In the genomic region with DNA sequence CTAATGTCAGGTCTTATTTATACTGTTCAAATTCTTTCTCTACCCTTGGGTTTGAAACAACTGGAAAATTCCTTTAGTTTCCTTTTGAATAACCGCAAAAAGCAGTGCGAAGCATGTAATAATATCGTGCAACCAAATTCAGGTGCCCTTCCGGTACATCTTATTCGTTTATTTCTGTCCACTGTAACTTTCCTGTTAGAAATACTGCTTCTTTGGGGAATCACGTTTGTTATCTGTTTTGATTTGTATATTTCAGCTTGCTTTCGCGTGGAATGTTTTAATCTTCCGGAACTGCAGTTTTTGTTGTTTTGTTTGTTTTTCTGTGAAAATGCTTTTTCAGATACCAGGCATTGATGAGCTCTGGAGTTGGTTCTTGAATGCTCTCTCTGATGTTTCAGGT, we compare ENCODE assay signal across 8 cellular contexts. TPM values are rescaled to one million over a fixed set of nuclear protein-coding genes. Genes with fewer than 3 reads are reported as not detected.
DNase-seq lines count a peak whose midpoint lies in the region; ATAC-seq, FAIRE-seq and TF ChIP-seq lines count a peak whose summit lies in the region.

No MANE protein-coding gene starts in this region.

- intact Hi-C loops in activated T-helper 2 cell treated with anti-CD3 and anti-CD28 coated beads, Interferon-gamma antibody, Interleukin-2, Interleukin-4, amounts not matched to agents 10 μg/mL and 5 μg/mL and 100 μg/mL, durations not matched to agents 14 hours and 24 hours and 36 hours (cut with micrococcal nuclease): loop anchor here (1.0 kb wide), 1 partner anchor 188 kb away; no protein-coding TSS in a partner anchor
- intact Hi-C loops in kidney (cut with DNase I) (no loop called here), tibial artery (cut with DNase I; ENCODE audit: low total_unique reads) (no loop called here)

- no peak for DNase-seq in activated CD8-positive, alpha-beta memory T cell treated with anti-CD3 and anti-CD28 coated beads, Interleukin-2, amount 10 ng/mL, durations not matched to agents 7 days and 5 days
- no peak for DNase-seq in activated CD8-positive, alpha-beta memory T cell treated with anti-CD3 and anti-CD28 coated beads, Interleukin-2, amount 50 U/mL, for 4 hours
- no peak for DNase-seq in activated T-helper 2 cell treated with anti-CD3 and anti-CD28 coated beads, Interferon-gamma antibody, Interleukin-2, Interleukin-4, amounts not matched to agents 10 μg/mL and 5 μg/mL and 100 μg/mL, durations not matched to agents 14 hours and 24 hours and 36 hours (ENCODE audit: low spot score)
- DNase-seq in kidney (no peak), tibial artery (no peak), cortex of kidney (lab: John Stamatoyannopoulos, UW) (no peak), COR-L47 (lab: John Stamatoyannopoulos, UW) (no peak)

- peak overlapping the region; percentile 82 to 84 for H3K4me3 ChIP-seq in kidney (ENCODE audit: low read length in 2 of 2)
- peak overlapping the region; percentile 83 to 84 for H3K4me3 ChIP-seq in tibial artery

- no peaks in the 10 kb centered on the region for H3K27me3 ChIP-seq in tibial artery

- H3K9me3 Mint-ChIP-seq in activated CD8-positive, alpha-beta memory T cell treated with anti-CD3 and anti-CD28 coated beads, Interleukin-2, amount 10 ng/mL, durations not matched to agents 7 days and 5 days (ENCODE audit: low read depth): no peaks in the 10 kb centered on the region
- H3K9me3 Mint-ChIP-seq in activated T-helper 2 cell treated with anti-CD3 and anti-CD28 coated beads, Interferon-gamma antibody, Interleukin-2, Interleukin-4, amounts not matched to agents 10 μg/mL and 5 μg/mL and 100 μg/mL, durations not matched to agents 14 hours and 24 hours and 36 hours: no peaks in the 10 kb centered on the region

- no peak for ATAC-seq in activated CD8-positive, alpha-beta memory T cell treated with anti-CD3 and anti-CD28 coated beads, Interleukin-2, amount 10 ng/mL, durations not matched to agents 7 days and 5 days
- no peak for ATAC-seq in GM18520 (IDR thresholded peaks at IDR 0.05; ENCODE audit: unreplicated experiment)

- peaks cover 18% of the 10 kb centered on the region for H3K4me1 Mint-ChIP-seq in activated CD8-positive, alpha-beta memory T cell treated with anti-CD3 and anti-CD28 coated beads, Interleukin-2, amount 10 ng/mL, durations not matched to agents 7 days and 5 days
- peaks cover 16% of the 10 kb centered on the region for H3K4me1 Mint-ChIP-seq in activated T-helper 2 cell treated with anti-CD3 and anti-CD28 coated beads, Interferon-gamma antibody, Interleukin-2, Interleukin-4, amounts not matched to agents 10 μg/mL and 5 μg/mL and 100 μg/mL, durations not matched to agents 14 hours and 24 hours and 36 hours (ENCODE audit: low read depth)

- peaks cover 2% of the 10 kb centered on the region for H3K36me3 Mint-ChIP-seq in activated CD8-positive, alpha-beta memory T cell treated with anti-CD3 and anti-CD28 coated beads, Interleukin-2, amount 10 ng/mL, durations not matched to agents 7 days and 5 days
- peaks cover 29% of the 10 kb centered on the region for H3K36me3 Mint-ChIP-seq in activated T-helper 2 cell treated with anti-CD3 and anti-CD28 coated beads, Interferon-gamma antibody, Interleukin-2, Interleukin-4, amounts not matched to agents 10 μg/mL and 5 μg/mL and 100 μg/mL, durations not matched to agents 14 hours and 24 hours and 36 hours (ENCODE audit: low read depth)

- TF ChIP-seq CTCF in kidney (IDR thresholded peaks at IDR 0.05; ENCODE audit: borderline replicate concordance, extremely low read depth, insufficient read depth): no peak
- TF ChIP-seq CTCF in tibial artery (IDR thresholded peaks at IDR 0.05): no peak

- H3K4me3 Mint-ChIP-seq in activated CD8-positive, alpha-beta memory T cell treated with anti-CD3 and anti-CD28 coated beads, Interleukin-2, amount 10 ng/mL, durations not matched to agents 7 days and 5 days: peak overlapping the region; percentile 88
- H3K4me3 Mint-ChIP-seq in activated T-helper 2 cell treated with anti-CD3 and anti-CD28 coated beads, Interferon-gamma antibody, Interleukin-2, Interleukin-4, amounts not matched to agents 10 μg/mL and 5 μg/mL and 100 μg/mL, durations not matched to agents 14 hours and 24 hours and 36 hours (ENCODE audit: low read depth): peak overlapping the region; percentile 95

- H3K36me3 ChIP-seq in kidney (ENCODE audit: control insufficient read depth in 1 of 2, insufficient read depth in 2 of 2, low read length in 2 of 2) (no peaks in the 10 kb centered on the region), tibial artery (no peaks in the 10 kb centered on the region)

- H3K27me3 Mint-ChIP-seq in activated CD8-positive, alpha-beta memory T cell treated with anti-CD3 and anti-CD28 coated beads, Interleukin-2, amount 10 ng/mL, durations not matched to agents 7 days and 5 days: no peaks in the 10 kb centered on the region
- H3K27me3 Mint-ChIP-seq in activated T-helper 2 cell treated with anti-CD3 and anti-CD28 coated beads, Interferon-gamma antibody, Interleukin-2, Interleukin-4, amounts not matched to agents 10 μg/mL and 5 μg/mL and 100 μg/mL, durations not matched to agents 14 hours and 24 hours and 36 hours (ENCODE audit: low read depth): no peaks in the 10 kb centered on the region

- no peak for FAIRE-seq in kidney (lab: Jason Lieb, UNC)

- CTCF ChIA-PET in activated CD8-positive, alpha-beta memory T cell treated with anti-CD3 and anti-CD28 coated beads, Interleukin-2, amount 10 ng/mL, durations not matched to agents 7 days and 5 days (lab: Charles Lee): no interaction called here

- peak overlapping the region; percentile 95 for H3K27ac Mint-ChIP-seq in activated CD8-positive, alpha-beta memory T cell treated with anti-CD3 and anti-CD28 coated beads, Interleukin-2, amount 10 ng/mL, durations not matched to agents 7 days and 5 days
- peak overlapping the region; percentile 96 for H3K27ac Mint-ChIP-seq in activated T-helper 2 cell treated with anti-CD3 and anti-CD28 coated beads, Interferon-gamma antibody, Interleukin-2, Interleukin-4, amounts not matched to agents 10 μg/mL and 5 μg/mL and 100 μg/mL, durations not matched to agents 14 hours and 24 hours and 36 hours

- H3K27ac ChIP-seq in kidney (ENCODE audit: low read depth in 2 of 2, low read length in 2 of 2) (no peak overlapping the region), tibial artery (peak overlapping the region; percentile 80 to 92)

- H3K4me1 ChIP-seq in kidney (ENCODE audit: control insufficient read depth in 1 of 2, insufficient read depth in 1 of 2, low read depth in 1 of 2, low read length in 2 of 2): no peaks in the 10 kb centered on the region
- no peaks in the 10 kb centered on the region for H3K4me1 ChIP-seq in tibial artery

- H3K9ac ChIP-seq in kidney (ENCODE audit: low read length in 2 of 2): peak overlapping the region; percentile 80 to 85

- H3K9me3 ChIP-seq in kidney (ENCODE audit: control insufficient read depth in 1 of 2, low read length in 2 of 2) (no peaks in the 10 kb centered on the region), tibial artery (peaks cover 0 to 3% (median 0%) of the 10 kb centered on the region in 3 donors)

RNA-seq across cellular contexts. Expression of gene PHF6, which starts 1.2 kb away (rescaled TPM):
- total RNA-seq in activated CD8-positive, alpha-beta memory T cell treated with anti-CD3 and anti-CD28 coated beads, Interleukin-2, amount 10 ng/mL, durations not matched to agents 7 days and 5 days: 10 to 100 TPM; 28.4 to 47.8 TPM
- total RNA-seq in activated T-helper 2 cell treated with anti-CD3 and anti-CD28 coated beads, Interferon-gamma antibody, Interleukin-2, Interleukin-4, amounts not matched to agents 10 μg/mL and 5 μg/mL and 100 μg/mL, durations not matched to agents 14 hours and 24 hours and 36 hours: 97.6 and 99.6 TPM in 2 replicates
- total RNA-seq in kidney: 22.6 TPM
- polyA plus RNA-seq in kidney (ENCODE audit: insufficient read depth, low read depth, low replicate concordance): 7.0 TPM

Comparison
In these comparisons a context has a peak if more than half of its experiments do, and no peak if none do; other contexts are left out.
1. H3K27ac ChIP-seq: peak in tibial artery (2 of 2); none in kidney (0 of 2).